ENCODE assay signal across 11 cellular contexts in the genomic region with DNA sequence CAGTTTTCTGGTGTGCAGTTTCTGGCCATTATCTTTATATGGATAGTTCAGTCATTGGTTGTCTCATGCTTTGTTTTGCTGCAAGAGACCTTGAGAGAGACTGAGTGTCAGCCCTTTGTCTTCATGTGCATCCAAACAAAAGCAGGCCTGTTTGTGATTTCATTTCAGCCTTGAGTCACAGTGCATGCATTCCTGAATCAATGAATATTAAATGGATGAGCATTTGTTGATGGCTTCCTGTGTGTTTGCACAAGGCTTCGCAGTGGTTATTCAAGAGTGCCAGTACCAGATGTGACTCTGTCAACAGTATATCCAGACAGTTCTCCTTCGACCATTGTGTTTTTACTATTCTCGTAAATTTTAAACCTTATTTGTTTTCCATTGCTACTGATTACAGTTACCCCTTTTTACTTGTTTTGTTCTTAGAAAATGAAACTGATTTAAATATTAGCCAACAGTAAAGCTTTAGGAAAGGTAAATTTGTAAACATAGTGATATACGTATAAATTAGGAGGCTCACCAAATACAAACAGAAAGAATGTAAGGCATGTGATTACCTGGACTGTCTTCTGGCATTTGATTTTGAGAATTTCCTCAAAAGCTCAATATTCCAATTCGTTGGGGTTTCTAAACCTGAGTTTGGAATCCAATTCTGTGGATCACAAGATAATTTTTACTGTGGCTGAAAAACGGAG.
DNase-seq lines count a peak whose midpoint lies in the region; TF ChIP-seq lines count a peak whose summit lies in the region.
"Had no signal": no experiment of that assay in that cellular context is flagged by ENCODE, and none has a peak within 500 bp of the region (broad histone marks: within the 10 kb centered on the region; RNA-seq: fewer than 3 reads in every experiment).

No MANE protein-coding gene starts in this region.

- H3K4me3 ChIP-seq in mesendoderm (ENCODE audit: low read length), result no peak overlapping the region
- H3K4me3 ChIP-seq in coronary artery, result no peak overlapping the region
- H3K4me3 ChIP-seq: BLaER1 had no signal

- no peak overlapping the region for H3K9ac ChIP-seq in mesendoderm (ENCODE audit: low read length)
- H3K9ac ChIP-seq: BLaER1 had no signal

- no peaks in the 10 kb centered on the region for H3K79me2 ChIP-seq in mesendoderm (ENCODE audit: control insufficient read depth, insufficient read depth, low read length)

- no peak overlapping the region for H2AK5ac ChIP-seq in mesendoderm (ENCODE audit: low read length)

- H4K5ac ChIP-seq in mesendoderm (ENCODE audit: low read length), result no peak overlapping the region

- H3K79me1 ChIP-seq in mesendoderm (ENCODE audit: low read length), result no peaks in the 10 kb centered on the region

- no peak overlapping the region for H2BK5ac ChIP-seq in mesendoderm (ENCODE audit: low read length)

- no peak overlapping the region for H3K23ac ChIP-seq in mesendoderm (ENCODE audit: low read length)

- no peak overlapping the region for H4K8ac ChIP-seq in mesendoderm (ENCODE audit: low read depth, low read length)

- no peaks in the 10 kb centered on the region for H3K36me3 ChIP-seq in mesendoderm (ENCODE audit: control insufficient read depth, insufficient read depth, low read length)
- H3K36me3 ChIP-seq: BLaER1 had no signal

- no peak overlapping the region for H3K18ac ChIP-seq in mesendoderm (ENCODE audit: low read length)

- no peak overlapping the region for H3K4ac ChIP-seq in mesendoderm (ENCODE audit: low read depth, low read length)

- H2BK120ac ChIP-seq in mesendoderm (ENCODE audit: low read depth, low read length), result no peak overlapping the region

- peaks cover 2% of the 10 kb centered on the region for H3K4me1 ChIP-seq in mesendoderm (ENCODE audit: control insufficient read depth, low read depth, low read length)
- H3K4me1 ChIP-seq: BLaER1 had no signal

- H3K4me2 ChIP-seq in mesendoderm (ENCODE audit: low read length), result no peak overlapping the region
- H3K4me2 ChIP-seq: BLaER1 had no signal

- TF ChIP-seq CTCF in coronary artery (IDR thresholded peaks at IDR 0.05) (no peak), GM10266 (IDR thresholded peaks at IDR 0.05; ENCODE audit: control insufficient read depth, insufficient read depth, low read depth, missing control alignments) (no peak)

- DNase-seq in DMS153 (lab: John Stamatoyannopoulos, UW), result peak; percentile 84
- DNase-seq in NCI-H345 (lab: John Stamatoyannopoulos, UW), result peak; percentile 93
- DNase-seq in mesendoderm, result peak; percentile 42
- no peak for DNase-seq in coronary artery (ENCODE audit: low spot score)
- DNase-seq in HuH-7.5 (ENCODE audit: low spot score), result no peak
- DNase-seq in HUDEP-2 (lab: John Stamatoyannopoulos, UW; ENCODE audit: unreplicated experiment in 76 of 76), result no peak
- no peak for DNase-seq in GM10266 (ENCODE audit: extremely low spot score)
- DNase-seq: NCI-H1436 treated with DMSO at 0.1 percent for 48 hours had no signal

- H2BK15ac ChIP-seq in mesendoderm (replicated peaks; ENCODE audit: low read depth), result no peak overlapping the region

- H3K27ac ChIP-seq in cingulate gyrus (ENCODE audit: low read depth, low read length), result peak overlapping the region; percentile 81
- no peak overlapping the region for H3K27ac ChIP-seq in mesendoderm (ENCODE audit: low read depth, low read length)
- H3K27ac ChIP-seq in coronary artery, result no peak overlapping the region
- H3K27ac ChIP-seq: BLaER1, RWPE1 had no signal

- no peak overlapping the region for H3K56ac ChIP-seq in mesendoderm (ENCODE audit: low read length)

- no CpG with 5 or more reads among the region's 6 CpGs for WGBS in mesendoderm (ENCODE audit: extremely low coverage, insufficient coverage, low lambda C conversion rate)

- H3K27me3 ChIP-seq in mesendoderm (ENCODE audit: insufficient read depth, low read length, poor library complexity), result no peaks in the 10 kb centered on the region
- H3K27me3 ChIP-seq: BLaER1 had no signal

Comparison
In these comparisons a context has a peak if more than half of its experiments do, and no peak if none do; other contexts are left out.
1. DNase-seq: peak in DMS153 (single experiment), NCI-H345 (single experiment) and mesendoderm (single experiment); none in coronary artery (single experiment), HuH-7.5 (single experiment), HUDEP-2 (0 of 76) and GM10266 (single experiment).